3 cellular contexts compared by ENCODE assay signal in the genomic region with DNA sequence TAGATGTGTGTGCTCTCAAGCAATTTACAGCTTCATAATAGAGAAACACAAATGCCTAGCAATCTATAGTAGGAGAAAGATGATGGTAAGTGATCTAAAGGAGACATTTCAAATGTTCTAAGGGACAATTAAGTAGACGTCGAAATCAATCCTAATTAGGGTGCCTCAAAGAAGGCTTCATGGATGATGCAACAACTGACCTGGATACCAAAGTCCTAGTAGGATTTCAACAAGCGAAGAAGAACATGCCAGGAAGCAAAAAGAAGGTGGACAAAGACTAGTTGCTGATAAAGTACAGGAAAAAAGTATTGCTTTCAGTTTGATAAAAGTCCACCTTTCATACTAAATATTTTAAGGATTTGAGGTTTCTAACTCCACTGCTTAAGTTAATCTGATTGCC.
TF ChIP-seq lines count a peak whose summit lies in the region.

No MANE protein-coding gene starts in this region.

TF ChIP-seq in IMR-90, 13 proteins besides CTCF, POLR2A, EP300 and RAD21:
- TF ChIP-seq FOS (IDR thresholded peaks at IDR 0.05; ENCODE audit: low read depth, low read length): no peak
- no peak for TF ChIP-seq CHD1 (IDR thresholded peaks at IDR 0.05; ENCODE audit: low read depth, low read length)
- peak; percentile 45; the same call in 1 of the 2 replicates for TF ChIP-seq CEBPB (IDR thresholded peaks at IDR 0.05; ENCODE audit: low read depth, low read length)

TF ChIP-seq in WTC11, 78 proteins besides CTCF, POLR2A, EP300 and RAD21:
- no peak for TF ChIP-seq STAT6 (CRISPR knock-in tag; conservative IDR thresholded peaks at IDR 0.05; ENCODE audit: low read depth)
- TF ChIP-seq SP1 (CRISPR knock-in tag; conservative IDR thresholded peaks at IDR 0.05): no peak
- TF ChIP-seq GABPB1 (CRISPR knock-in tag; IDR thresholded peaks at IDR 0.05): 0 out of 2 replicates have a peak, but pooled peaks have one; percentile 38

TF ChIP-seq in HepG2, 621 proteins besides CTCF, POLR2A, EP300 and RAD21:
- peak; percentile 48; the same call in 1 of the 2 replicates for TF ChIP-seq HNF4A (CRISPR knock-in tag; IDR thresholded peaks at IDR 0.05)
- peak in 1 of 2 experiments; percentile 59; a peak in 1 of 4 replicates for TF ChIP-seq ATF4 (CRISPR knock-in tag; IDR thresholded peaks at IDR 0.05)
- TF ChIP-seq FOXK1 (CRISPR knock-in tag; IDR thresholded peaks at IDR 0.05; ENCODE audit: borderline replicate concordance, low read depth): no peak
- peak; percentile 74 for TF ChIP-seq CEBPB (IDR thresholded peaks at IDR 0.05; ENCODE audit: borderline replicate concordance, low read depth, low read length)
- no peak for TF ChIP-seq TARDBP (CRISPR knock-in tag; IDR thresholded peaks at IDR 0.05)
- TF ChIP-seq CEBPG (CRISPR knock-in tag; IDR thresholded peaks at IDR 0.05): peak; percentile 72
- TF ChIP-seq ELF1 (CRISPR knock-in tag; IDR thresholded peaks at IDR 0.05): no peak
